Comparison of ENCODE assay signal across 20 cellular contexts in genomic region chr14:38217538-38217937, GRCh38. TPM values are rescaled to one million over a fixed set of nuclear protein-coding genes. Genes with fewer than 3 reads are reported as not detected.
"Had no signal": no experiment of that assay in that cellular context is flagged by ENCODE, and none has a peak within 500 bp of the region (broad histone marks: within the 10 kb centered on the region; RNA-seq: fewer than 3 reads in every experiment).

No MANE protein-coding gene starts in this region.

- H3K27me3 ChIP-seq: gastroesophageal sphincter had no signal

- H3K27ac ChIP-seq: esophagus squamous epithelium, gastroesophageal sphincter, left ventricle myocardium inferior, lower lobe of right lung, parathyroid adenoma had no signal

- H3K4me1 ChIP-seq: esophagus squamous epithelium, gastroesophageal sphincter, left ventricle myocardium inferior, lower lobe of right lung, parathyroid adenoma had no signal

- H3K79me2 ChIP-seq: parathyroid adenoma had no signal

- H3K36me3 ChIP-seq: esophagus squamous epithelium, gastroesophageal sphincter, left ventricle myocardium inferior, lower lobe of right lung had no signal

- ATAC-seq: gastroesophageal sphincter; lower lobe of right lung; natural killer cell treated with Interleukin-12 subunit alpha and Interleukin-12 subunit beta and Interleukin-15 and Interleukin-18, amount 100 ng/mL, for 72 hours had no signal

- H3K9ac ChIP-seq: parathyroid adenoma had no signal

- H3K9me3 ChIP-seq: esophagus squamous epithelium, gastroesophageal sphincter, left ventricle myocardium inferior, lower lobe of right lung had no signal

- DNase-seq: esophagus squamous epithelium; foreskin fibroblast; glutamatergic neuron; immature natural killer cell; kidney; left cardiac atrium; left ventricle myocardium inferior; lower lobe of right lung; midbrain; occipital lobe; small intestine; stimulated activated CD4-positive, alpha-beta T cell treated with anti-CD3 and anti-CD28 coated beads, Interleukin-12 subunit alpha, Interleukin-12 subunit beta, amount 100 ng/mL, for 4 hours; stimulated activated naive CD4-positive, alpha-beta T cell treated with Interleukin-2 at 50 U/mL for 16 hours; trophoblast cell had no signal

- FAIRE-seq: colon, kidney, small intestine, urothelium cell line had no signal

- H2AFZ ChIP-seq: parathyroid adenoma had no signal

- H3K4me3 ChIP-seq: esophagus squamous epithelium, gastroesophageal sphincter, left ventricle myocardium inferior, lower lobe of right lung had no signal

RNA-seq across cellular contexts. Expression of gene SSTR1, which starts 9.8 kb away (rescaled TPM):
- total RNA-seq: natural killer cell treated with Interleukin-12 subunit alpha and Interleukin-12 subunit beta and Interleukin-15 and Interleukin-18, amount 100 ng/mL, for 72 hours had no signal
- polyA plus RNA-seq: immature natural killer cell had no signal

RNA-seq across cellular contexts. Expression of gene CLEC14A, which starts 38.4 kb away (rescaled TPM):
- total RNA-seq: epithelial cell of proximal tubule; natural killer cell treated with Interleukin-12 subunit alpha and Interleukin-12 subunit beta and Interleukin-15 and Interleukin-18, amount 100 ng/mL, for 72 hours had no signal
- polyA plus RNA-seq: immature natural killer cell had no signal
